Comparison of ENCODE assay signal across 21 cellular contexts in genomic region chr9:126919193-126919592, GRCh38. TPM values are rescaled to one million over a fixed set of nuclear protein-coding genes. Genes with fewer than 3 reads are reported as not detected.
A peak's percentile ranks its signal among the peaks of the same experiment; 100 is the strongest.
DNase-seq lines count a peak whose midpoint lies in the region; ATAC-seq, FAIRE-seq and TF ChIP-seq lines count a peak whose summit lies in the region.
"Had no signal": no experiment of that assay in that cellular context is flagged by ENCODE, and none has a peak within 500 bp of the region (broad histone marks: within the 10 kb centered on the region; RNA-seq: fewer than 3 reads in every experiment).

No MANE protein-coding gene starts in this region.

- BruUV-seq in HepG2 (replicated peaks; lab: Mats Ljungman, UMichigan), result no TSS peak

- CTCF ChIA-PET in HepG2 (lab: Yijun Ruan, JAX; ENCODE audit: low intra/inter-chr PET ratio, low total read pairs) (no interaction called here), GM10248 (lab: Yijun Ruan, JAX) (no interaction called here)

- H3K4me3 ChIP-seq in HepG2 (replicated peaks in 1 of 3; ENCODE audit: insufficient read depth in 1 of 3, low read depth in 2 of 3, low read length in 3 of 3) (peak overlapping the region in 1 of 3 experiments; percentile 17; a peak in 1 of 6 replicates), right lobe of liver (no peak overlapping the region), dorsolateral prefrontal cortex (no peak overlapping the region)
- H3K4me3 ChIP-seq: GM12878 had no signal

- peak overlapping the region; percentile 48; the same call in 1 of the 2 replicates for H3K9ac ChIP-seq in HepG2 (ENCODE audit: insufficient read depth, low read depth, low read length)

- DNase-seq in HepG2 (ENCODE audit: low spot score) (peak; percentile 86), right lobe of liver (no peak), dorsolateral prefrontal cortex (no peak), pons (ENCODE audit: low spot score) (peak; percentile 88), GM10248 (ENCODE audit: extremely low spot score) (no peak), NCI-H1436 treated with DMSO at 0.1 percent for 48 hours (lab: John Stamatoyannopoulos, UW) (no peak)
- DNase-seq: C1 segment of cervical spinal cord, GF-D8, GOT3, KBM-7, NCI-H1105, NCI-H1694 treated with DMSO at 0.1 percent for 48 hours, NCI-H2171 treated with DMSO at 0.1 percent for 48 hours, NCI-H82, PC-3, SIG-M5, T-cell had no signal

- TF ChIP-seq EP300 in HepG2 (IDR thresholded peaks at IDR 0.05; ENCODE audit: low read depth in 2 of 2, low read length in 2 of 2), result peak; percentile 38 to 73; a peak in 3 of 4 replicates
- TF ChIP-seq EP300 in HepG2 (CRISPR knock-in tag; IDR thresholded peaks at IDR 0.05; ENCODE audit: borderline replicate concordance), result no peak

- H3K36me3 ChIP-seq in HepG2 (replicated peaks in 1 of 2; ENCODE audit: control insufficient read depth in 1 of 2, insufficient read depth in 2 of 2, low read length in 2 of 2) (no peaks in the 10 kb centered on the region), right lobe of liver (no peaks in the 10 kb centered on the region)

- peak; percentile 68 for FAIRE-seq in HepG2 (lab: Jason Lieb, UNC)
- FAIRE-seq: GM12878 had no signal

- peak overlapping the region; percentile 65 for H3K4me2 ChIP-seq in HepG2 (ENCODE audit: low read depth, low read length)

- TF ChIP-seq RAD21 in HepG2 (CRISPR knock-in tag; IDR thresholded peaks at IDR 0.05), result no peak

- intact Hi-C loops in HepG2 (cut with micrococcal nuclease; ENCODE audit: unreplicated experiment), result loop anchor here (2.0 kb wide), 1 partner anchor 14 kb away; no protein-coding TSS in a partner anchor
- intact Hi-C loops in right lobe of liver (cut with DNase I), result no loop called here
- intact Hi-C loops in dorsolateral prefrontal cortex (cut with DNase I), result loop anchor here (5.0 to 10.0 kb wide), 2 partner anchors 54 to 57 kb away; partner anchors contain the start of gene ZBTB34 (in 2 of the 2)

- H3K27ac ChIP-seq in HepG2 (ENCODE audit: extremely low read length, insufficient read depth, low read length) (peak overlapping the region; percentile 66), right lobe of liver (no peak overlapping the region), dorsolateral prefrontal cortex (peak overlapping the region in 42 of 59 donors; percentile 3 to 85 (median 60))
- H3K27ac ChIP-seq: RWPE1 had no signal

- TF ChIP-seq POLR2A in HepG2 (IDR thresholded peaks at IDR 0.05; ENCODE audit: insufficient read depth in 1 of 2, low read depth in 2 of 2, low read length in 2 of 2), result no peak
- no peak for TF ChIP-seq POLR2A in right lobe of liver (IDR thresholded peaks at IDR 0.05)

- H3K4me1 ChIP-seq in HepG2 (ENCODE audit: insufficient read depth, low read length) (peaks cover 64% of the 10 kb centered on the region), right lobe of liver (no peaks in the 10 kb centered on the region)

- POLR2A ChIA-PET in HepG2 (lab: Yijun Ruan, JAX), result no interaction called here
- POLR2A ChIA-PET in GM10248 (lab: Yijun Ruan, JAX), result no interaction called here

- H2AFZ ChIP-seq in HepG2 (ENCODE audit: low read length), result no peak overlapping the region

- H3K79me2 ChIP-seq in HepG2 (ENCODE audit: insufficient read depth, low read length), result no peaks in the 10 kb centered on the region

- TF ChIP-seq CTCF in HepG2 (CRISPR knock-in tag; IDR thresholded peaks at IDR 0.05) (no peak), right lobe of liver (IDR thresholded peaks at IDR 0.05) (no peak), dorsolateral prefrontal cortex (IDR thresholded peaks at IDR 0.05 in 54 of 56, conservative IDR thresholded peaks at IDR 0.05 in 2 of 56; ENCODE audit: low read depth in 1 of 56, partially characterized antibody in 56 of 56) (no peak), GM10248 (IDR thresholded peaks at IDR 0.05; ENCODE audit: control extremely low read depth, extremely low read depth, low read depth, missing control alignments) (no peak)

- WGBS in HepG2 (ENCODE audit: low lambda C conversion rate), result 10% methylated on average over 1 of the region's 1 CpG
- 50% methylated on average over 1 of the region's 1 CpG for WGBS in right lobe of liver (ENCODE audit: insufficient coverage, low coverage, low lambda C conversion rate, missing lambda C conversion rate)

- no peaks in the 10 kb centered on the region for H3K9me3 ChIP-seq in HepG2 (ENCODE audit: low read length)
- H3K9me3 ChIP-seq in right lobe of liver, result no peaks in the 10 kb centered on the region

- in situ Hi-C loops in HepG2 (cut with HindIII; ENCODE audit: extremely low pct_ligation_motif_present, low pct_unique_long_range_greater_than_20kb), result no loop called here

- H3K27me3 ChIP-seq in HepG2 (ENCODE audit: control insufficient read depth in 1 of 2, insufficient read depth in 2 of 2, low read length in 2 of 2), result no peaks in the 10 kb centered on the region
- no peaks in the 10 kb centered on the region for H3K27me3 ChIP-seq in right lobe of liver
- H3K27me3 ChIP-seq in dorsolateral prefrontal cortex, result no peaks in the 10 kb centered on the region

- H4K20me1 ChIP-seq in HepG2 (ENCODE audit: insufficient read depth, low read length), result no peaks in the 10 kb centered on the region

- ATAC-seq in HepG2 (no peak; the same call in 2 of the 3 replicates), right lobe of liver (no peak), HG02623 (IDR thresholded peaks at IDR 0.05; ENCODE audit: unreplicated experiment) (no peak)
- ATAC-seq: GM12878, PC-3, SK-N-SH treated with all-trans-retinoic acid at 6 μM for 48 hours, T-cell had no signal

TF ChIP-seq in HepG2, 621 proteins besides CTCF, POLR2A, EP300 and RAD21 (continues in another document):
- no peak for TF ChIP-seq ZNF333 (CRISPR knock-in tag; IDR thresholded peaks at IDR 0.05; ENCODE audit: borderline replicate concordance)
- no peak for TF ChIP-seq RFX5 (IDR thresholded peaks at IDR 0.05; ENCODE audit: low read depth, low read length)
- TF ChIP-seq GATAD2A (CRISPR knock-in tag; IDR thresholded peaks at IDR 0.05), result peak; percentile 79

RNA-seq across cellular contexts. Expression of gene RALGPS1, which starts 4.6 kb away (rescaled TPM):
- 2.2 and 3.7 TPM in 2 replicates for total RNA-seq in HepG2 (2016; rRNA removed; fragmentation: Illumina TruSeq; extraction: Trizol)
- 2.5 and 3.0 TPM in 2 replicates for total RNA-seq in HepG2 (2016; cell fraction: cytosol; rRNA removed; fragmentation: Illumina TruSeq; extraction: Trizol; ENCODE audit: low read depth)
- total RNA-seq in HepG2 (2016; cell fraction: insoluble cytoplasmic fraction; rRNA removed; fragmentation: Illumina TruSeq; extraction: Trizol), result 3.1 and 4.0 TPM in 2 replicates
- total RNA-seq in HepG2 (2016; cell fraction: membrane; rRNA removed; fragmentation: Illumina TruSeq; extraction: Trizol), result 4.9 and 5.0 TPM in 2 replicates
- 7.5 and 9.4 TPM in 2 replicates for total RNA-seq in HepG2 (2016; cell fraction: nucleus; rRNA removed; fragmentation: Illumina TruSeq; extraction: Trizol)
- 6.5 and 9.5 TPM in 2 replicates for polyA plus RNA-seq in HepG2 (2011; rRNA removed)
- polyA plus RNA-seq in HepG2 (2011; cell fraction: cytosol; rRNA removed), result 3.0 and 5.8 TPM in 2 replicates
- 26.3 and 34.5 TPM in 2 replicates for polyA plus RNA-seq in HepG2 (2011; cell fraction: nucleus; rRNA removed)
- 11.9 and 13.3 TPM in 2 replicates for polyA plus RNA-seq in HepG2 (2012)
- 2.9 and 3.7 TPM in 2 replicates for polyA plus RNA-seq in HepG2 (2016; cell fraction: cytosol; fragmentation: Illumina TruSeq; extraction: Trizol; ENCODE audit: low read depth)
- polyA plus RNA-seq in HepG2 (2016; cell fraction: insoluble cytoplasmic fraction; fragmentation: Illumina TruSeq; extraction: Trizol; ENCODE audit: low read depth), result 2.8 and 3.2 TPM in 2 replicates
- polyA plus RNA-seq in HepG2 (2016; cell fraction: membrane; fragmentation: Illumina TruSeq; extraction: Trizol; ENCODE audit: low read depth), result 3.1 and 4.4 TPM in 2 replicates
- polyA plus RNA-seq in HepG2 (2016; cell fraction: nucleus; fragmentation: Illumina TruSeq; extraction: Trizol; ENCODE audit: insufficient read depth, low read depth), result 6.9 and 11.6 TPM in 2 replicates
- polyA minus RNA-seq in HepG2 (2011; rRNA and poly(A)+ RNA removed; ENCODE audit: low replicate concordance), result 7.3 and 9.6 TPM in 2 replicates
- 2.6 and 3.3 TPM in 2 replicates for polyA minus RNA-seq in HepG2 (2011; cell fraction: cytosol; rRNA and poly(A)+ RNA removed)
- 15.6 and 26.6 TPM in 2 replicates for polyA minus RNA-seq in HepG2 (2011; cell fraction: nucleus; rRNA and poly(A)+ RNA removed)
- 1 to 10 TPM; 1.2 to 3.8 (median 2.4) TPM for total RNA-seq in right lobe of liver
- total RNA-seq in dorsolateral prefrontal cortex, result 10 to 100 TPM; 49.6 to 99.1 (median 71.8) TPM

RNA-seq across cellular contexts. Expression of gene ZBTB34, which starts 58.8 kb away (rescaled TPM):
- total RNA-seq in HepG2 (2016; rRNA removed; fragmentation: Illumina TruSeq; extraction: Trizol), result 5.9 and 10.2 TPM in 2 replicates
- 0.53 and 0.61 TPM in 2 replicates for total RNA-seq in HepG2 (2016; cell fraction: cytosol; rRNA removed; fragmentation: Illumina TruSeq; extraction: Trizol; ENCODE audit: low read depth)
- 5.8 and 9.1 TPM in 2 replicates for total RNA-seq in HepG2 (2016; cell fraction: insoluble cytoplasmic fraction; rRNA removed; fragmentation: Illumina TruSeq; extraction: Trizol)
- 3.1 and 3.2 TPM in 2 replicates for total RNA-seq in HepG2 (2016; cell fraction: membrane; rRNA removed; fragmentation: Illumina TruSeq; extraction: Trizol)
- total RNA-seq in HepG2 (2016; cell fraction: nucleus; rRNA removed; fragmentation: Illumina TruSeq; extraction: Trizol), result 6.8 and 7.5 TPM in 2 replicates
- 8.1 and 8.7 TPM in 2 replicates for polyA plus RNA-seq in HepG2 (2011; rRNA removed)
- 4.2 and 6.5 TPM in 2 replicates for polyA plus RNA-seq in HepG2 (2011; cell fraction: cytosol; rRNA removed)
- polyA plus RNA-seq in HepG2 (2011; cell fraction: nucleus; rRNA removed), result 6.5 and 7.0 TPM in 2 replicates
- polyA plus RNA-seq in HepG2 (2012), result 4.7 and 4.8 TPM in 2 replicates
- polyA plus RNA-seq in HepG2 (2016; cell fraction: cytosol; fragmentation: Illumina TruSeq; extraction: Trizol; ENCODE audit: low read depth), result 0.17 TPM in 2 replicates
- 5.3 and 5.7 TPM in 2 replicates for polyA plus RNA-seq in HepG2 (2016; cell fraction: insoluble cytoplasmic fraction; fragmentation: Illumina TruSeq; extraction: Trizol; ENCODE audit: low read depth)
- 0.92 and 0.98 TPM in 2 replicates for polyA plus RNA-seq in HepG2 (2016; cell fraction: membrane; fragmentation: Illumina TruSeq; extraction: Trizol; ENCODE audit: low read depth)
- polyA plus RNA-seq in HepG2 (2016; cell fraction: nucleus; fragmentation: Illumina TruSeq; extraction: Trizol; ENCODE audit: insufficient read depth, low read depth), result 7.7 and 8.1 TPM in 2 replicates
- 12.3 and 20.4 TPM in 2 replicates for polyA minus RNA-seq in HepG2 (2011; rRNA and poly(A)+ RNA removed; ENCODE audit: low replicate concordance)
- 7.8 and 9.6 TPM in 2 replicates for polyA minus RNA-seq in HepG2 (2011; cell fraction: cytosol; rRNA and poly(A)+ RNA removed)
- polyA minus RNA-seq in HepG2 (2011; cell fraction: nucleus; rRNA and poly(A)+ RNA removed), result 12.1 and 15.7 TPM in 2 replicates
- 1 to 10 TPM; 2.0 to 3.4 (median 2.3) TPM for total RNA-seq in right lobe of liver
- 10 to 100 TPM in 119 of 120 experiments, 1 to 10 TPM in 1; 9.1 to 17.6 (median 13.2) TPM for total RNA-seq in dorsolateral prefrontal cortex

Comparison
In these comparisons a context has a peak if more than half of its experiments do, and no peak if none do; other contexts are left out.
1. DNase-seq: peak in HepG2 (single experiment) and pons (single experiment); none in right lobe of liver (0 of 3), dorsolateral prefrontal cortex (0 of 10), GM10248 (single experiment) and NCI-H1436 treated with DMSO at 0.1 percent for 48 hours (single experiment).
2. H3K27ac ChIP-seq: peak in HepG2 (single experiment) and dorsolateral prefrontal cortex (42 of 59); none in right lobe of liver (0 of 3).
3. intact Hi-C loops: an anchor here in HepG2 (2.0 kb wide) and dorsolateral prefrontal cortex (5.0 to 10.0 kb wide); none called in right lobe of liver.
4. RNA of gene RALGPS1, which starts 4.6 kb away (total RNA-seq): 49.6 to 99.1 TPM in dorsolateral prefrontal cortex; 2.2 to 9.4 TPM in HepG2 and 1.2 to 3.8 TPM in right lobe of liver; every median in the first group is over 4 times any median in the second.